Comparison of ENCODE assay signal across 14 cellular contexts in the genomic region with DNA sequence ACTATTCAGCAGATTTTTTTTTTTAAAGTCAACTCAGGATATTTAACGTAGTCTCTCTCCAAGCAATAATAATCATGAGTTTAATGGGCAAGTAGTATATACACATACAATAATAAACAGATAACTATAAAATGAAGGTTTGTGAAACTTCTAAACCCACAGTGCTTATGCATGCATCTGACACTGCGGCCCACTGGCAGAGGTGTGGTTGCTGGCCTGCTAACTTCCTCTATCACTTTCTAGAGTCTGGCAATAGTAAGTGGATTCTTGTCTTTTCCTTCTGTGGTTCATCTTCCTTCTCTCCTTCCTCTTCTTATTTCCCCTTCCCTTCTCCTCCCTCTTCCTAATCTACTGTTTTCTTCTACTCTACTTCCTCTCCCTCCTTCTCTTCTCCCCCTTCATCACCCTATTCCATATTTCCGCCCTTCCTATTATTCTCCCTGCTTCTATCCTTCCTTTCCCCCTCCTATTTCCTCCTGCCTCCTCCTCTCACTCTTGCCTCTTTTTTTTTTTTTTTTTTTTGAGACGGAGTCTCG. TPM values are rescaled to one million over a fixed set of nuclear protein-coding genes. Genes with fewer than 3 reads are reported as not detected.
DNase-seq lines count a peak whose midpoint lies in the region; ATAC-seq and TF ChIP-seq lines count a peak whose summit lies in the region.
"Had no signal": no experiment of that assay in that cellular context is flagged by ENCODE, and none has a peak within 500 bp of the region (broad histone marks: within the 10 kb centered on the region; RNA-seq: fewer than 3 reads in every experiment).

No MANE protein-coding gene starts in this region.

- H3K27me3 ChIP-seq in HL-60 (ENCODE audit: insufficient read depth, poor library complexity, severe bottlenecking) (no peaks in the 10 kb centered on the region), upper lobe of right lung (no peaks in the 10 kb centered on the region), breast epithelium (no peaks in the 10 kb centered on the region), SK-N-SH (ENCODE audit: insufficient read depth) (peaks cover 6% of the 10 kb centered on the region; the same call in 1 of the 2 replicates)
- H3K27me3 ChIP-seq: adrenal gland had no signal

- POLR2A ChIA-PET in SK-N-SH (lab: Yijun Ruan, JAX): no interaction called here

- no peaks in the 10 kb centered on the region for H4K20me1 ChIP-seq in SK-N-SH (ENCODE audit: insufficient read depth)

- WGBS in SK-N-SH (ENCODE audit: low lambda C conversion rate): 50% methylated on average over 5 of the region's 5 CpGs

- intact Hi-C loops in upper lobe of right lung (cut with DNase I) (no loop called here), breast epithelium (cut with DNase I; ENCODE audit: low total_unique reads) (loop anchor here (10.0 kb wide), 1 partner anchor 398 kb away; no protein-coding TSS in a partner anchor)

- H3K4me3 ChIP-seq in HL-60 (replicated peaks; ENCODE audit: insufficient read depth, low read length) (no peak overlapping the region), upper lobe of right lung (no peak overlapping the region), breast epithelium (no peak overlapping the region), SK-N-SH (ENCODE audit: low read depth in 2 of 2, low read length in 1 of 2) (no peak overlapping the region)
- H3K4me3 ChIP-seq: adrenal gland had no signal

- TF ChIP-seq EP300 in SK-N-SH (IDR thresholded peaks at IDR 0.05; ENCODE audit: borderline replicate concordance in 1 of 2, low read depth in 1 of 2, low read length in 1 of 2): no peak

- no peak overlapping the region for H2AFZ ChIP-seq in SK-N-SH (ENCODE audit: low read depth)

- DNase-seq in HL-60 (ENCODE audit: low read depth in 1 of 2, low spot score in 1 of 2): peak; percentile 24 to 38
- no peak for DNase-seq in upper lobe of right lung
- no peak for DNase-seq in breast epithelium (ENCODE audit: low spot score in 2 of 2)
- no peak for DNase-seq in SK-N-SH
- DNase-seq: activated CD8-positive, alpha-beta memory T cell treated with anti-CD3 and anti-CD28 coated beads, Interleukin-2, amount 10 ng/mL, durations not matched to agents 7 days and 5 days; adrenal gland; Caco-2; dermis blood vessel endothelial cell; IMR-90; NCI-H1930 had no signal

- no peaks in the 10 kb centered on the region for H3K79me2 ChIP-seq in SK-N-SH (ENCODE audit: insufficient read depth)

- TF ChIP-seq CTCF in HL-60 (IDR thresholded peaks at IDR 0.05; ENCODE audit: insufficient read depth, low read length) (no peak), upper lobe of right lung (IDR thresholded peaks at IDR 0.05) (no peak), breast epithelium (IDR thresholded peaks at IDR 0.05) (no peak), SK-N-SH (IDR thresholded peaks at IDR 0.05) (no peak)

- H3F3A ChIP-seq in SK-N-SH (replicated peaks; ENCODE audit: insufficient read depth): no peaks in the 10 kb centered on the region

- no peak for TF ChIP-seq POLR2A in breast epithelium (IDR thresholded peaks at IDR 0.05)

- CTCF ChIA-PET in SK-N-SH (lab: Yijun Ruan, JAX): interaction anchor here (1.1 kb wide), 1 partner anchor 63 kb away, joined by 3 read pairs; no protein-coding TSS in a partner anchor

- H3K36me3 ChIP-seq in upper lobe of right lung (no peaks in the 10 kb centered on the region), breast epithelium (no peaks in the 10 kb centered on the region), SK-N-SH (replicated peaks in 1 of 2; ENCODE audit: control insufficient read depth in 1 of 2, insufficient read depth in 2 of 2, low read length in 1 of 2) (no peaks in the 10 kb centered on the region)
- H3K36me3 ChIP-seq: adrenal gland had no signal

- TF ChIP-seq RAD21 in SK-N-SH (IDR thresholded peaks at IDR 0.05; ENCODE audit: low read length): no peak

- no peak overlapping the region for H3K4me2 ChIP-seq in SK-N-SH

- H3K9me3 ChIP-seq in upper lobe of right lung (no peaks in the 10 kb centered on the region), breast epithelium (no peaks in the 10 kb centered on the region), SK-N-SH (no peaks in the 10 kb centered on the region)
- H3K9me3 ChIP-seq: adrenal gland, Caco-2 had no signal

- ATAC-seq in GM19351 (IDR thresholded peaks at IDR 0.05; ENCODE audit: unreplicated experiment) (peak; percentile 77), HG02798 (IDR thresholded peaks at IDR 0.05; ENCODE audit: poor library complexity, unreplicated experiment) (peak; percentile 70), upper lobe of right lung (peak; percentile 61), HG02840 (IDR thresholded peaks at IDR 0.05; ENCODE audit: low FRiP score, unreplicated experiment) (no peak)
- ATAC-seq: activated CD8-positive, alpha-beta memory T cell treated with anti-CD3 and anti-CD28 coated beads, Interleukin-2, amount 10 ng/mL, durations not matched to agents 7 days and 5 days had no signal

- peaks cover 6% of the 10 kb centered on the region for H3K4me1 ChIP-seq in upper lobe of right lung
- no peaks in the 10 kb centered on the region for H3K4me1 ChIP-seq in breast epithelium
- no peaks in the 10 kb centered on the region; a peak in 1 of 4 replicates for H3K4me1 ChIP-seq in SK-N-SH (ENCODE audit: control insufficient read depth in 1 of 2, insufficient read depth in 2 of 2, low read depth in 1 of 2, low read length in 1 of 2)
- H3K4me1 ChIP-seq: adrenal gland, Caco-2 had no signal

- no peak overlapping the region for H3K9ac ChIP-seq in SK-N-SH

- H3K27ac ChIP-seq in HL-60 (replicated peaks) (no peak overlapping the region), upper lobe of right lung (no peak overlapping the region), breast epithelium (no peak overlapping the region), SK-N-SH (ENCODE audit: low read depth in 2 of 2, low read length in 1 of 2) (no peak overlapping the region)
- H3K27ac ChIP-seq: adrenal gland had no signal

- H3K9me2 ChIP-seq in SK-N-SH: no peaks in the 10 kb centered on the region

TF ChIP-seq in SK-N-SH, 30 proteins besides CTCF, POLR2A, EP300 and RAD21:
- TF ChIP-seq ZBTB33 (IDR thresholded peaks at IDR 0.05; ENCODE audit: borderline replicate concordance, low read depth) (no peak), FOSL2 (IDR thresholded peaks at IDR 0.05; ENCODE audit: borderline replicate concordance, low read depth) (no peak), FOXM1 (IDR thresholded peaks at IDR 0.05; ENCODE audit: low read depth) (no peak), SMC3 (IDR thresholded peaks at IDR 0.05; ENCODE audit: low read depth, low read length) (no peak), RCOR1 (IDR thresholded peaks at IDR 0.05; ENCODE audit: low read length) (no peak), ELF1 (IDR thresholded peaks at IDR 0.05) (no peak), NRF1 (IDR thresholded peaks at IDR 0.05; ENCODE audit: low read depth, low read length) (no peak), SIN3A (IDR thresholded peaks at IDR 0.05; ENCODE audit: borderline replicate concordance, low read depth, low read length) (no peak), GATA2 (CRISPR knock-in tag; IDR thresholded peaks at IDR 0.05) (no peak), EZH2phosphoT487 (IDR thresholded peaks at IDR 0.05; ENCODE audit: borderline replicate concordance, low read depth) (no peak), NFIC (IDR thresholded peaks at IDR 0.05; ENCODE audit: borderline replicate concordance) (no peak), RFX5 (IDR thresholded peaks at IDR 0.05; ENCODE audit: low read length) (no peak), USF1 (IDR thresholded peaks at IDR 0.05; ENCODE audit: borderline replicate concordance, low read depth) (no peak)

RNA-seq across cellular contexts. Expression of gene AGXT2, which starts 18.6 kb away (rescaled TPM):
- total RNA-seq in upper lobe of right lung (not detected), breast epithelium (not detected)
- polyA plus RNA-seq in SK-N-SH (2012; rRNA removed): not detected in 2 replicates
- polyA plus RNA-seq in SK-N-SH (2012; cell fraction: cytosol; rRNA removed): not detected in 2 replicates
- polyA plus RNA-seq in SK-N-SH (2012; cell fraction: nucleus; rRNA removed): not detected in 2 replicates
- total RNA-seq: activated CD8-positive, alpha-beta memory T cell treated with anti-CD3 and anti-CD28 coated beads, Interleukin-2, amount 10 ng/mL, durations not matched to agents 7 days and 5 days; adrenal gland; Caco-2; dermis blood vessel endothelial cell; IMR-90 had no signal
- polyA plus RNA-seq: IMR-90, keratinocyte had no signal

Comparison
In these comparisons a context has a peak if more than half of its experiments do, and no peak if none do; other contexts are left out.
1. DNase-seq: peak in HL-60 (2 of 2); none in upper lobe of right lung (single experiment), breast epithelium (0 of 2) and SK-N-SH (single experiment).